ENCODE assay signal across 8 cellular contexts in the genomic region with DNA sequence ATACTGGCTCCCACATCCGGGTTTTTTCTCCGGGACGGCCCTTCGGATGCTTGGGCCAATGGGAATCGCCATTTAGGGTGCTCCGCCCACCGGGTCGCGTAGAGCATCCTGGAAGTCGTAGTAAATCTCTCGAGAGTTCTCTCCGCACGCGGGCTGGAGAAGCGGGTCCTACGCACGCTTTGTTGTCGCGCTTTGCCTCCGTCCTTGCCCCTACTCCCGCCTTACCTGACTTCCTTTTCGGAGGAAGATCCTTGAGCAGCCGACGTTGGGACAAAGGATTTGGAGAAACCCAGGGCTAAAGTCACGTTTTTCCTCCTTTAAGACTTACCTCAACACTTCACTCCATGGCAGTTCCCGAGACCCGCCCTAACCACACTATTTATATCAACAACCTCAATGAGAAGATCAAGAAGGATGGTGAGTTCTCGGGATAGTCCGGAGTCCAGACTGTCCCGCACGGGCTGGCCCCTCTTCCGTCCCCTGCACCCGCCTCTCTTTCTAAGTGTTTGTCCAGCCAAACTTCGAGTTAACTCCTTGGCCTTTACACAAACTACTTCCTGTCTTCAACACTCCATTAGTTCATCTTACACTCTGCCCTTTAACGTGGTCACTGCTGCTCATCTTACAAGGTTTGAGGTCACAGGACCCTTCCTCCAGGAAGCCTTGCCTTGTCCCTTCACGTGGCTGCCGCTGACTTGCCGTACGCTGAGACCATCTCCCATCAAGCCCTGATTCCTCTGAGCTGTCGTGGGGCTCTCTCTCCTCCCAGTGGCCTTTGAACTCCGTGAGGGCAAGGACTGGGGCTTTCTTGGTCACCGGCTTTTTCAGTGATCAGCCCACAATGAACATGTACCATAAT. TPM values are rescaled to one million over a fixed set of nuclear protein-coding genes. Genes with fewer than 3 reads are reported as not detected.
A peak's percentile ranks its signal among the peaks of the same experiment; 100 is the strongest.
DNase-seq lines count a peak whose midpoint lies in the region; ATAC-seq lines count a peak whose summit lies in the region.

A gene (plus strand): TSS at position 139 of the 859 bp plus-strand sequence. CDS start 206 bp downstream, at position 345.

- H3K18ac ChIP-seq in mesenchymal stem cell (ENCODE audit: low read depth in 1 of 2, low read length in 2 of 2), result peak within 1 kb of the TSS; percentile 94 to 96

- DNase-seq in CMK (ENCODE audit: low read depth) (peak; percentile 86), HT1080 (ENCODE audit: low read depth) (peak; percentile 95), NOMO-1 treated with DMSO at 0.1 percent for 48 hours (lab: John Stamatoyannopoulos, UW; ENCODE audit: unreplicated experiment) (peak; percentile 96), mesenchymal stem cell (peak; percentile 99)
- DNase-seq in activated CD8-positive, alpha-beta memory T cell treated with anti-CD3 and anti-CD28 coated beads for 48 hours (ENCODE audit: low read depth in 2 of 3, low spot score in 2 of 3), result peak; percentile 88 to 94 (median 88)
- peak; percentile 87 for DNase-seq in stimulated activated CD8-positive, alpha-beta memory T cell treated with anti-CD3 and anti-CD28 coated beads, Interleukin-15, amount 100 ng/mL, for 1 hour (ENCODE audit: low read depth)

- H3K14ac ChIP-seq in mesenchymal stem cell (ENCODE audit: low read length in 2 of 2), result peak within 1 kb of the TSS in 1 of 2 experiments; percentile 23

- peak within 1 kb of the TSS; percentile 94 for H3K4me2 ChIP-seq in mesenchymal stem cell (ENCODE audit: low read length, poor library complexity, severe bottlenecking)

- peak within 1 kb of the TSS; percentile 89 to 99 for H3K4ac ChIP-seq in mesenchymal stem cell (ENCODE audit: low read depth in 1 of 2, low read length in 2 of 2)

- peak within 1 kb of the TSS; percentile 90 for H2BK5ac ChIP-seq in mesenchymal stem cell (ENCODE audit: low read depth, low read length, poor library complexity, severe bottlenecking)

- H3K4me3 ChIP-seq in endocrine pancreas (ENCODE audit: control insufficient read depth, insufficient read depth, low read length) (peak within 1 kb of the TSS; percentile 78), mesenchymal stem cell (ENCODE audit: insufficient read depth in 1 of 2, low read depth in 1 of 2, low read length in 2 of 2) (peak within 1 kb of the TSS; percentile 84 to 94)

- peak within 1 kb of the TSS in 1 of 2 experiments; percentile 9 for H3K23ac ChIP-seq in mesenchymal stem cell (ENCODE audit: low read length in 2 of 2)

- peak within 1 kb of the TSS in 1 of 2 experiments; percentile 51 for H2BK12ac ChIP-seq in mesenchymal stem cell (ENCODE audit: low read length in 2 of 2)

- peaks cover 22% of the 10 kb centered on the region for H3K79me1 ChIP-seq in mesenchymal stem cell (replicated peaks; ENCODE audit: low read length, poor library complexity, severe bottlenecking)

- H3K9ac ChIP-seq in endocrine pancreas (ENCODE audit: control insufficient read depth, insufficient read depth, low read length), result peak within 1 kb of the TSS; percentile 81
- H3K9ac ChIP-seq in mesenchymal stem cell (ENCODE audit: low read length), result peak within 1 kb of the TSS; percentile 96

- ATAC-seq in GM21360 (IDR thresholded peaks at IDR 0.05; ENCODE audit: unreplicated experiment), result peak; percentile 52

- H3K4me1 ChIP-seq in endocrine pancreas (ENCODE audit: control insufficient read depth, insufficient read depth, low read length) (peaks cover 3% of the 10 kb centered on the region), mesenchymal stem cell (ENCODE audit: control insufficient read depth, insufficient read depth, low read depth, low read length) (peaks cover 39% of the 10 kb centered on the region)

- peak within 1 kb of the TSS; percentile 6 for H2AFZ ChIP-seq in mesenchymal stem cell (ENCODE audit: low read depth, low read length)

- H2AK5ac ChIP-seq in mesenchymal stem cell (ENCODE audit: low read length, severe bottlenecking), result peak within 1 kb of the TSS; percentile 100

- peak within 1 kb of the TSS; percentile 97 for H4K91ac ChIP-seq in mesenchymal stem cell (ENCODE audit: low read length)

- H3K27me3 ChIP-seq in endocrine pancreas (ENCODE audit: control insufficient read depth, insufficient read depth, low read length), result no peaks in the 10 kb centered on the region
- no peaks in the 10 kb centered on the region for H3K27me3 ChIP-seq in mesenchymal stem cell (ENCODE audit: control insufficient read depth in 1 of 2, insufficient read depth in 1 of 2, low read length in 2 of 2)

- peak within 1 kb of the TSS; percentile 99 for H2BK15ac ChIP-seq in mesenchymal stem cell (ENCODE audit: low read depth, poor library complexity, severe bottlenecking)

- WGBS in mesenchymal stem cell, result under 1% methylated on average over 41 of the region's 42 CpGs

- H2BK120ac ChIP-seq in mesenchymal stem cell (ENCODE audit: low read depth, low read length), result peak within 1 kb of the TSS; percentile 91

- H3K9me3 ChIP-seq in endocrine pancreas (ENCODE audit: control insufficient read depth, low read length) (no peaks in the 10 kb centered on the region), mesenchymal stem cell (ENCODE audit: control insufficient read depth, low read length) (no peaks in the 10 kb centered on the region)

- peak within 1 kb of the TSS; percentile 92 for H3K27ac ChIP-seq in mesenchymal stem cell (ENCODE audit: low read length, poor library complexity, severe bottlenecking)

- H4K8ac ChIP-seq in mesenchymal stem cell (ENCODE audit: low read length), result peak within 1 kb of the TSS; percentile 99

- H3K36me3 ChIP-seq in endocrine pancreas (ENCODE audit: control insufficient read depth, insufficient read depth, low read length) (no peaks in the 10 kb centered on the region), mesenchymal stem cell (ENCODE audit: control insufficient read depth in 1 of 2, insufficient read depth in 2 of 2, low read depth in 1 of 2, low read length in 2 of 2) (peaks cover 16 to 19% of the 10 kb centered on the region in 2 experiments)

RNA-seq across cellular contexts. Expression of the gene that starts here (rescaled TPM):
- 257 and 375 TPM in 2 replicates for total RNA-seq in HT1080 (2014; rRNA removed; shearing (Covaris generic))
- 162 and 191 TPM in 2 replicates for polyA plus RNA-seq in HT1080 (2015; cell fraction: cytosol; rRNA removed)
- 169 and 192 TPM in 2 replicates for polyA plus RNA-seq in HT1080 (2015; cell fraction: nucleus; rRNA removed)
- polyA plus RNA-seq in mesenchymal stem cell (2013, experiment 1 of 2), result 62.8 TPM
- polyA plus RNA-seq in mesenchymal stem cell (2013, experiment 2 of 2), result 61.8 TPM

Comparison
In these comparisons a context has a peak if more than half of its experiments do, and no peak if none do; other contexts are left out.
1. Peak in every context shown above with its lines: DNase-seq, ATAC-seq, H3K4me3 ChIP-seq and H3K27ac ChIP-seq.